In the genomic region with DNA sequence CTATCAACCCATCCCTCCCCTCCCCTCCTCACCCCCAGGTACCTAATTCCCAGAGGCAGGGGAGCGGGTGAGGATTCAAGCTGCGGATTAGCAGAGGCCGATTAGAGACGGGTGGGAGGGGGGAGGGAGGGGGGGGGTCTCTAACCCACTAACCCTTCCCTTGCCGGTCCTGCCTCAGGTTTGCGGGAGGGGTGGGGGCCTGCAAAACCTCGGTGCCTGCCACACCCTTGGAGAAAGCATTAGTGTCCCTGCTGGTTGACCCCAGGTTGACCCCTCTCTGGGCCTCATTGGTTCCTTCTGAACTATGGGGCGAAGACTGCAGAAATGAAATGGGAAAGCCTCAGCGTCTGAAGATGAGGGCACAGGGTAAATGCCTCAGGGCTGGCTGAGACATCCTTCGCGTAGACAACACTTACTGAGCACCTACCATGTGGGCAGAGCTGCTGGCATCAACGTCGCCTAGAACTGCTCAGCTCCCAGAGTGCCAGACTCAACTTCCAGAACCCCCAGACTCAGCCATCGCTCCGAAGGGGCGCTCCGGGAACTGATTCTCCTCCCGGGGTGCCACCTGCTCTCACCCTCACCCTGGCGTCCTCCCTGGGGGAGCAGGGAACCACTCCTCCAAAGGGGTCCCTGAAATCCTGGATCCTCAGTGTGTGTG, we compare ENCODE assay signal across 9 cellular contexts. TPM values are rescaled to one million over a fixed set of nuclear protein-coding genes. Genes with fewer than 3 reads are reported as not detected.
DNase-seq lines count a peak whose midpoint lies in the region; ATAC-seq, FAIRE-seq and TF ChIP-seq lines count a peak whose summit lies in the region.
"Had no signal": no experiment of that assay in that cellular context is flagged by ENCODE, and none has a peak within 500 bp of the region (broad histone marks: within the 10 kb centered on the region; RNA-seq: fewer than 3 reads in every experiment).

No MANE protein-coding gene starts in this region.

- H3K27me3 ChIP-seq in heart right ventricle (peaks cover 0 to 10% (median 0%) of the 10 kb centered on the region in 7 donors), K562 (ENCODE audit: control insufficient read depth in 2 of 2, insufficient read depth in 2 of 2, low read length in 2 of 2) (no peaks in the 10 kb centered on the region)

- 33 to 36% methylated on average over 19 of the region's 19 CpGs for whole genome bisulfite sequencing in heart right ventricle, 2 donors
- WGBS in K562 (ENCODE audit: insufficient coverage, low coverage, missing lambda C conversion rate), result 34% methylated on average over 19 of the region's 19 CpGs

- peaks cover 36% of the 10 kb centered on the region for H3K79me2 ChIP-seq in K562 (ENCODE audit: control insufficient read depth, insufficient read depth, low read length)

- peaks cover 40% of the 10 kb centered on the region for H3K27me3 Mint-ChIP-seq in nephron (ENCODE audit: low read depth)

- H3K9me1 ChIP-seq in K562 (ENCODE audit: control insufficient read depth, insufficient read depth, low read length), result no peaks in the 10 kb centered on the region

- H3K36me3 ChIP-seq in heart right ventricle (no peaks in the 10 kb centered on the region), K562 (ENCODE audit: control insufficient read depth, insufficient read depth, low read length) (peaks cover 10% of the 10 kb centered on the region; the same call in 2 of the 3 replicates)

- CTCF ChIA-PET in K562 (lab: Yijun Ruan, JAX; ENCODE audit: low intra/inter-chr PET ratio), result no interaction called here

- H3K4me1 Mint-ChIP-seq in nephron, result peaks cover 14% of the 10 kb centered on the region

- DNase-seq in heart right ventricle (no peak), cardiac septum (ENCODE audit: low spot score) (no peak), K562 (ENCODE audit: extremely low read depth in 1 of 4, low spot score in 3 of 4) (peak; percentile 56 to 66 (median 59)), KBM-7 (no peak), dedifferentiated amniotic fluid mesenchymal stem cell (ENCODE audit: extremely low spot score) (no peak), ureter (ENCODE audit: low spot score) (no peak)
- DNase-seq: NCI-H226 had no signal

- TF ChIP-seq EP300 in K562 (IDR thresholded peaks at IDR 0.05; ENCODE audit: low read length), result no peak

- TF ChIP-seq CTCF in heart right ventricle (IDR thresholded peaks at IDR 0.05) (no peak), K562 (IDR thresholded peaks at IDR 0.05 in 2 of 3, conservative IDR thresholded peaks at IDR 0.05 in 1 of 3; ENCODE audit: insufficient read depth in 2 of 3, low read depth in 1 of 3, low read length in 3 of 3) (no peak), nephron (IDR thresholded peaks at IDR 0.05; ENCODE audit: unreplicated experiment in 3 of 3) (no peak)

- H3K4me1 ChIP-seq in heart right ventricle (peaks cover 9 to 37% (median 25%) of the 10 kb centered on the region in 9 donors), K562 (replicated peaks in 1 of 2; ENCODE audit: control insufficient read depth in 2 of 2, insufficient read depth in 2 of 2, low read length in 2 of 2) (peaks cover 25 to 40% of the 10 kb centered on the region in 2 experiments)

- FAIRE-seq in K562 (lab: Jason Lieb, UNC), result peak; percentile 68

- H3K36me3 Mint-ChIP-seq in nephron (ENCODE audit: low read depth), result no peaks in the 10 kb centered on the region

- TF ChIP-seq RAD21 in K562 (CRISPR knock-in tag; conservative IDR thresholded peaks at IDR 0.05 in 1 of 2, IDR thresholded peaks at IDR 0.05 in 1 of 2), result no peak

- H3K9me3 Mint-ChIP-seq in nephron, result peaks cover 10% of the 10 kb centered on the region

- H3K4me3 Mint-ChIP-seq in nephron, result peak overlapping the region; percentile 81 to 92 (median 91)

- TF ChIP-seq POLR2A in K562 (conservative IDR thresholded peaks at IDR 0.05), result no peak

- no TSS peak for BruUV-seq in K562 (replicated peaks; lab: Mats Ljungman, UMichigan)

- POLR2A ChIA-PET in K562 (lab: Yijun Ruan, JAX), result interaction anchor here (1.2 kb wide), 1 partner anchor 16 kb away, joined by 4 read pairs; no protein-coding TSS in a partner anchor

- H3K4me2 ChIP-seq in K562 (ENCODE audit: insufficient read depth, low read length), result no peak overlapping the region

- in situ Hi-C loops in K562 (cut with MboI) (no loop called here), KBM-7 (cut with MboI; ENCODE audit: low pct_unique_long_range_greater_than_20kb, low sequenced_read_pairs) (no loop called here)

- H3K27ac Mint-ChIP-seq in nephron, result peak overlapping the region; percentile 77 to 90 (median 79)

- H2AFZ ChIP-seq in K562 (ENCODE audit: low read depth, low read length), result peak overlapping the region; percentile 52

- no peak for ATAC-seq in heart right ventricle
- no peak for ATAC-seq in K562
- ATAC-seq in GM21576 (IDR thresholded peaks at IDR 0.05; ENCODE audit: unreplicated experiment), result no peak

- H3K4me3 ChIP-seq in heart right ventricle (peak overlapping the region in 8 of 10 donors; percentile 38 to 100 (median 94)), K562 (peak overlapping the region; percentile 50; the same call in 1 of the 2 replicates)

- peak overlapping the region in 1 of 2 experiments; percentile 94; a peak in 2 of 4 replicates for H3K9ac ChIP-seq in K562 (ENCODE audit: insufficient read depth in 1 of 2, low read depth in 2 of 2, low read length in 2 of 2)

- peaks cover 0 to 12% (median 0%) of the 10 kb centered on the region in 11 donors for H3K9me3 ChIP-seq in heart right ventricle
- H3K9me3 ChIP-seq in K562 (replicated peaks; ENCODE audit: control insufficient read depth, insufficient read depth, low read depth, low read length), result no peaks in the 10 kb centered on the region

- intact Hi-C loops in heart right ventricle (cut with DNase I), result loop anchor here in 1 of 10 donors (10.0 kb wide), 1 partner anchor 67 kb away; no protein-coding TSS in a partner anchor
- intact Hi-C loops in cardiac septum (cut with DNase I), result no loop called here
- intact Hi-C loops in K562 (cut with micrococcal nuclease), result loop anchor here (5.0 kb wide), 1 partner anchor 74 kb away; no protein-coding TSS in a partner anchor

- peak overlapping the region in 8 of 10 donors; percentile 63 to 100 (median 76) for H3K27ac ChIP-seq in heart right ventricle
- H3K27ac ChIP-seq in K562 (ENCODE audit: extremely low read depth, low read depth, low read length), result no peak overlapping the region; the same call in 2 of the 3 replicates

- peaks cover 14% of the 10 kb centered on the region for H4K20me1 ChIP-seq in K562 (replicated peaks; ENCODE audit: control insufficient read depth, insufficient read depth, low read length)

TF ChIP-seq in K562, 482 proteins besides CTCF, POLR2A, EP300 and RAD21 (continues in another document):
- TF ChIP-seq, protein P1, sequence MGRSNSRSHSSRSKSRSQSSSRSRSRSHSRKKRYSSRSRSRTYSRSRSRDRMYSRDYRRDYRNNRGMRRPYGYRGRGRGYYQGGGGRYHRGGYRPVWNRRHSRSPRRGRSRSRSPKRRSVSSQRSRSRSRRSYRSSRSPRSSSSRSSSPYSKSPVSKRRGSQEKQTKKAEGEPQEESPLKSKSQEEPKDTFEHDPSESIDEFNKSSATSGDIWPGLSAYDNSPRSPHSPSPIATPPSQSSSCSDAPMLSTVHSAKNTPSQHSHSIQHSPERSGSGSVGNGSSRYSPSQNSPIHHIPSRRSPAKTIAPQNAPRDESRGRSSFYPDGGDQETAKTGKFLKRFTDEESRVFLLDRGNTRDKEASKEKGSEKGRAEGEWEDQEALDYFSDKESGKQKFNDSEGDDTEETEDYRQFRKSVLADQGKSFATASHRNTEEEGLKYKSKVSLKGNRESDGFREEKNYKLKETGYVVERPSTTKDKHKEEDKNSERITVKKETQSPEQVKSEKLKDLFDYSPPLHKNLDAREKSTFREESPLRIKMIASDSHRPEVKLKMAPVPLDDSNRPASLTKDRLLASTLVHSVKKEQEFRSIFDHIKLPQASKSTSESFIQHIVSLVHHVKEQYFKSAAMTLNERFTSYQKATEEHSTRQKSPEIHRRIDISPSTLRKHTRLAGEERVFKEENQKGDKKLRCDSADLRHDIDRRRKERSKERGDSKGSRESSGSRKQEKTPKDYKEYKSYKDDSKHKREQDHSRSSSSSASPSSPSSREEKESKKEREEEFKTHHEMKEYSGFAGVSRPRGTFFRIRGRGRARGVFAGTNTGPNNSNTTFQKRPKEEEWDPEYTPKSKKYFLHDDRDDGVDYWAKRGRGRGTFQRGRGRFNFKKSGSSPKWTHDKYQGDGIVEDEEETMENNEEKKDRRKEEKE (IDR thresholded peaks at IDR 0.05; ENCODE audit: borderline replicate concordance in 1 of 2, control insufficient read depth in 1 of 2, low read depth in 2 of 2, low read length in 1 of 2), result 0 out of 4 replicates have a peak, but pooled peaks of 1 of the 2 experiments have one; percentile 11
- no peak for TF ChIP-seq DNMT1 (IDR thresholded peaks at IDR 0.05)
- TF ChIP-seq RNF2 (IDR thresholded peaks at IDR 0.05), result no peak

RNA-seq across cellular contexts. Expression of a gene that starts 8.5 kb away (rescaled TPM):
- 100 to 1,000 TPM; 132 to 217 (median 161) TPM for total RNA-seq in heart right ventricle
- 100 to 1,000 TPM in 1 of 2 donors, 10 to 100 TPM in 1; 52.3 to 147 TPM for polyA plus RNA-seq in heart right ventricle
- 178 TPM for total RNA-seq in cardiac septum
- 66.4 and 156 TPM in 2 replicates for total RNA-seq in K562 (2011; cell fraction: chromatin; rRNA removed; ENCODE audit: low replicate concordance)
- 56.2 and 56.5 TPM in 2 replicates for total RNA-seq in K562 (2011; cell fraction: nucleolus; rRNA removed)
- 46.9 and 54.0 TPM in 2 replicates for total RNA-seq in K562 (2011; cell fraction: nucleoplasm; rRNA removed)
- 14.1 and 15.7 TPM in 2 replicates for total RNA-seq in K562 (2014; rRNA removed)
- total RNA-seq in K562 (2014; rRNA removed; fragmentation: Illumina TruSeq; extraction: Trizol), result 3.0 and 3.7 TPM in 2 replicates
- 6.9 and 8.4 TPM in 2 replicates for total RNA-seq in K562 (2015; rRNA removed; fragmentation: Illumina TruSeq; extraction: Trizol)
- 57.3 and 62.1 TPM in 2 replicates for total RNA-seq in K562 (2021)
- polyA plus RNA-seq in K562 (2011; rRNA removed), result 2.0 and 2.9 TPM in 2 replicates
- polyA plus RNA-seq in K562 (2011; cell fraction: cytosol; rRNA removed), result 1.8 and 2.6 TPM in 2 replicates
- polyA plus RNA-seq in K562 (2011; cell fraction: nucleus; rRNA removed), result 13.2 and 19.2 TPM in 2 replicates
- polyA plus RNA-seq in K562 (2012), result 20.3 and 20.4 TPM in 2 replicates
- polyA plus RNA-seq in K562 (2014; fragmentation: Illumina TruSeq; extraction: Trizol), result 17.2 and 26.2 TPM in 2 replicates
- under 1 TPM; 0.71 to 0.99 TPM for polyA plus RNA-seq in K562 (2014; fragmentation: Nextera tagmentation; extraction: Ambion mirVana)
- polyA plus RNA-seq in K562 (2014; rRNA removed), result 14.1 and 15.9 TPM in 2 replicates
- polyA minus RNA-seq in K562 (2011; rRNA and poly(A)+ RNA removed), result 4.0 and 4.7 TPM in 2 replicates
- 14.5 and 19.9 TPM in 2 replicates for polyA minus RNA-seq in K562 (2011; cell fraction: cytosol; rRNA and poly(A)+ RNA removed)
- polyA minus RNA-seq in K562 (2011; cell fraction: nucleus; rRNA and poly(A)+ RNA removed), result 16.6 and 19.5 TPM in 2 replicates
- total RNA-seq in ureter, result 141 TPM

Comparison
In these comparisons a context has a peak if more than half of its experiments do, and no peak if none do; other contexts are left out.
1. DNase-seq: peak in K562 (4 of 4); none in heart right ventricle (0 of 2), cardiac septum (single experiment), KBM-7 (single experiment), dedifferentiated amniotic fluid mesenchymal stem cell (single experiment) and ureter (single experiment).